In genomic region chr6:149900620-149901443, GRCh38 we compare ENCODE assay signal across 14 cellular contexts. TPM values are rescaled to one million over a fixed set of nuclear protein-coding genes. Genes with fewer than 3 reads are reported as not detected.
A peak's percentile ranks its signal among the peaks of the same experiment; 100 is the strongest.
DNase-seq lines count a peak whose midpoint lies in the region; ATAC-seq and TF ChIP-seq lines count a peak whose summit lies in the region.
"Had no signal": no experiment of that assay in that cellular context is flagged by ENCODE, and none has a peak within 500 bp of the region (broad histone marks: within the 10 kb centered on the region; RNA-seq: fewer than 3 reads in every experiment).

No MANE protein-coding gene starts in this region.

- H3K27ac Mint-ChIP-seq in activated T-helper 2 cell treated with anti-CD3 and anti-CD28 coated beads, Interferon-gamma antibody, Interleukin-2, Interleukin-4, amounts not matched to agents 10 μg/mL and 5 μg/mL and 100 μg/mL, durations not matched to agents 14 hours and 24 hours and 36 hours = no peak overlapping the region

- H3K27me3 Mint-ChIP-seq in activated T-helper 2 cell treated with anti-CD3 and anti-CD28 coated beads, Interferon-gamma antibody, Interleukin-2, Interleukin-4, amounts not matched to agents 10 μg/mL and 5 μg/mL and 100 μg/mL, durations not matched to agents 14 hours and 24 hours and 36 hours (ENCODE audit: low read depth) = peaks cover 17% of the 10 kb centered on the region

- ATAC-seq in esophagus mucosa = peak; percentile 86
- ATAC-seq in sciatic nerve = no peak
- ATAC-seq: HepG2 had no signal

- no peak overlapping the region for H3K27ac ChIP-seq in right atrium auricular region
- H3K27ac ChIP-seq in left ventricle myocardium inferior (replicated peaks) = no peak overlapping the region

- H3K27me3 ChIP-seq in right atrium auricular region = no peaks in the 10 kb centered on the region
- no peaks in the 10 kb centered on the region for H3K27me3 ChIP-seq in left ventricle myocardium inferior (ENCODE audit: low read depth)

- peak; percentile 54 for DNase-seq in right atrium auricular region (ENCODE audit: low spot score)
- DNase-seq in left ventricle myocardium inferior = no peak
- DNase-seq in sciatic nerve (ENCODE audit: low spot score) = peak; percentile 48
- no peak for DNase-seq in NCI-H748 (lab: John Stamatoyannopoulos, UW; ENCODE audit: unreplicated experiment)
- DNase-seq in stimulated activated naive CD4-positive, alpha-beta T cell (lab: John Stamatoyannopoulos, UW) = no peak
- DNase-seq in SIG-M5 treated with dmso at 0.1 percent for 504 hours (lab: John Stamatoyannopoulos, UW; ENCODE audit: unreplicated experiment) = no peak
- DNase-seq in activated T-helper 2 cell treated with anti-CD3 and anti-CD28 coated beads, Interferon-gamma antibody, Interleukin-2, Interleukin-4, amounts not matched to agents 10 μg/mL and 5 μg/mL and 100 μg/mL, durations not matched to agents 14 hours and 24 hours and 36 hours (ENCODE audit: low spot score) = no peak
- DNase-seq: Caco-2, NCI-H187 treated with DMSO at 0.1 percent for 48 hours, NCI-H446 treated with DMSO at 0.1 percent for 48 hours, NCI-H82 had no signal

- H3K4me1 Mint-ChIP-seq in activated T-helper 2 cell treated with anti-CD3 and anti-CD28 coated beads, Interferon-gamma antibody, Interleukin-2, Interleukin-4, amounts not matched to agents 10 μg/mL and 5 μg/mL and 100 μg/mL, durations not matched to agents 14 hours and 24 hours and 36 hours (ENCODE audit: low read depth) = peaks cover 11% of the 10 kb centered on the region

- no peaks in the 10 kb centered on the region for H3K9me3 Mint-ChIP-seq in activated T-helper 2 cell treated with anti-CD3 and anti-CD28 coated beads, Interferon-gamma antibody, Interleukin-2, Interleukin-4, amounts not matched to agents 10 μg/mL and 5 μg/mL and 100 μg/mL, durations not matched to agents 14 hours and 24 hours and 36 hours

- H3K36me3 Mint-ChIP-seq in activated T-helper 2 cell treated with anti-CD3 and anti-CD28 coated beads, Interferon-gamma antibody, Interleukin-2, Interleukin-4, amounts not matched to agents 10 μg/mL and 5 μg/mL and 100 μg/mL, durations not matched to agents 14 hours and 24 hours and 36 hours (ENCODE audit: low read depth) = no peaks in the 10 kb centered on the region

- TF ChIP-seq CTCF in right atrium auricular region (IDR thresholded peaks at IDR 0.05) (no peak), left ventricle myocardium inferior (IDR thresholded peaks at IDR 0.05; ENCODE audit: borderline replicate concordance) (no peak)

- no peaks in the 10 kb centered on the region for H3K9me3 ChIP-seq in right atrium auricular region
- H3K9me3 ChIP-seq in left ventricle myocardium inferior (replicated peaks) = no peaks in the 10 kb centered on the region
- H3K9me3 ChIP-seq: Caco-2 had no signal

- H3K4me3 ChIP-seq in right atrium auricular region = no peak overlapping the region
- H3K4me3 ChIP-seq in left ventricle myocardium inferior = no peak overlapping the region

- intact Hi-C loops in left ventricle myocardium inferior (cut with micrococcal nuclease) = no loop called here
- intact Hi-C loops in sciatic nerve (cut with DNase I) = no loop called here
- intact Hi-C loops in activated T-helper 2 cell treated with anti-CD3 and anti-CD28 coated beads, Interferon-gamma antibody, Interleukin-2, Interleukin-4, amounts not matched to agents 10 μg/mL and 5 μg/mL and 100 μg/mL, durations not matched to agents 14 hours and 24 hours and 36 hours (cut with micrococcal nuclease) = no loop called here

- H3K36me3 ChIP-seq in right atrium auricular region = no peaks in the 10 kb centered on the region
- no peaks in the 10 kb centered on the region for H3K36me3 ChIP-seq in left ventricle myocardium inferior

- H3K4me3 Mint-ChIP-seq in activated T-helper 2 cell treated with anti-CD3 and anti-CD28 coated beads, Interferon-gamma antibody, Interleukin-2, Interleukin-4, amounts not matched to agents 10 μg/mL and 5 μg/mL and 100 μg/mL, durations not matched to agents 14 hours and 24 hours and 36 hours (ENCODE audit: low read depth) = no peak overlapping the region

- H3K4me1 ChIP-seq in right atrium auricular region (peaks cover 0 to 35% of the 10 kb centered on the region in 2 donors), left ventricle myocardium inferior (peaks cover 29% of the 10 kb centered on the region)
- H3K4me1 ChIP-seq: Caco-2 had no signal

RNA-seq across cellular contexts. Expression of gene RAET1E, which starts 2.9 kb away (rescaled TPM):
- total RNA-seq in right atrium auricular region (1 to 10 TPM in 1 of 2 donors, under 1 TPM in 1; 0.52 to 4.3 TPM), left ventricle myocardium inferior (0.19 TPM), esophagus mucosa (101 TPM), sciatic nerve (0.80 TPM)
- not detected in 2 replicates for total RNA-seq in activated T-helper 2 cell treated with anti-CD3 and anti-CD28 coated beads, Interferon-gamma antibody, Interleukin-2, Interleukin-4, amounts not matched to agents 10 μg/mL and 5 μg/mL and 100 μg/mL, durations not matched to agents 14 hours and 24 hours and 36 hours
- total RNA-seq: Caco-2, H4, HepG2 had no signal

RNA-seq across cellular contexts. Expression of gene RAET1G, which starts 22.1 kb away (rescaled TPM):
- total RNA-seq in right atrium auricular region (1 to 10 TPM; 1.5 to 1.6 TPM), left ventricle myocardium inferior (0.19 TPM), esophagus mucosa (24.7 TPM), sciatic nerve (0.53 TPM)
- not detected in 2 replicates for total RNA-seq in activated T-helper 2 cell treated with anti-CD3 and anti-CD28 coated beads, Interferon-gamma antibody, Interleukin-2, Interleukin-4, amounts not matched to agents 10 μg/mL and 5 μg/mL and 100 μg/mL, durations not matched to agents 14 hours and 24 hours and 36 hours
- total RNA-seq: Caco-2, H4, HepG2 had no signal

RNA-seq across cellular contexts. Expression of gene LRP11, which starts 36.7 kb away (rescaled TPM):
- total RNA-seq in right atrium auricular region (10 to 100 TPM; 17.0 to 25.7 TPM), left ventricle myocardium inferior (18.2 TPM), esophagus mucosa (41.8 TPM), sciatic nerve (34.0 TPM)
- 3.6 and 4.3 TPM in 2 replicates for total RNA-seq in activated T-helper 2 cell treated with anti-CD3 and anti-CD28 coated beads, Interferon-gamma antibody, Interleukin-2, Interleukin-4, amounts not matched to agents 10 μg/mL and 5 μg/mL and 100 μg/mL, durations not matched to agents 14 hours and 24 hours and 36 hours

RNA-seq across cellular contexts. Expression of gene ULBP2, which starts 41.0 kb away (rescaled TPM):
- 1 to 10 TPM in 1 of 2 donors, under 1 TPM in 1; 0.82 to 2.4 TPM for total RNA-seq in right atrium auricular region
- 0.93 TPM for total RNA-seq in left ventricle myocardium inferior
- 5.2 TPM for total RNA-seq in esophagus mucosa
- 0.27 TPM for total RNA-seq in sciatic nerve
- total RNA-seq in activated T-helper 2 cell treated with anti-CD3 and anti-CD28 coated beads, Interferon-gamma antibody, Interleukin-2, Interleukin-4, amounts not matched to agents 10 μg/mL and 5 μg/mL and 100 μg/mL, durations not matched to agents 14 hours and 24 hours and 36 hours = 0.14 and 0.18 TPM in 2 replicates
- total RNA-seq: HepG2 had no signal

Comparison
In these comparisons a context has a peak if more than half of its experiments do, and no peak if none do; other contexts are left out.
1. DNase-seq: peak in right atrium auricular region (single experiment) and sciatic nerve (single experiment); none in left ventricle myocardium inferior (single experiment), NCI-H748 (single experiment), stimulated activated naive CD4-positive, alpha-beta T cell (0 of 6), SIG-M5 treated with dmso at 0.1 percent for 504 hours (single experiment) and activated T-helper 2 cell treated with anti-CD3 and anti-CD28 coated beads, Interferon-gamma antibody, Interleukin-2, Interleukin-4, amounts not matched to agents 10 μg/mL and 5 μg/mL and 100 μg/mL, durations not matched to agents 14 hours and 24 hours and 36 hours (single experiment).
2. RNA of gene RAET1E, which starts 2.9 kb away (total RNA-seq): 101 TPM in esophagus mucosa (single experiment); 0.52 to 4.3 TPM in right atrium auricular region, 0.80 TPM in sciatic nerve (single experiment), 0.19 TPM in left ventricle myocardium inferior (single experiment) and not detected in activated T-helper 2 cell treated with anti-CD3 and anti-CD28 coated beads, Interferon-gamma antibody, Interleukin-2, Interleukin-4, amounts not matched to agents 10 μg/mL and 5 μg/mL and 100 μg/mL, durations not matched to agents 14 hours and 24 hours and 36 hours; every median in the first group is over 10 times any median in the second.